25 cellular contexts compared by ENCODE assay signal in the genomic region with DNA sequence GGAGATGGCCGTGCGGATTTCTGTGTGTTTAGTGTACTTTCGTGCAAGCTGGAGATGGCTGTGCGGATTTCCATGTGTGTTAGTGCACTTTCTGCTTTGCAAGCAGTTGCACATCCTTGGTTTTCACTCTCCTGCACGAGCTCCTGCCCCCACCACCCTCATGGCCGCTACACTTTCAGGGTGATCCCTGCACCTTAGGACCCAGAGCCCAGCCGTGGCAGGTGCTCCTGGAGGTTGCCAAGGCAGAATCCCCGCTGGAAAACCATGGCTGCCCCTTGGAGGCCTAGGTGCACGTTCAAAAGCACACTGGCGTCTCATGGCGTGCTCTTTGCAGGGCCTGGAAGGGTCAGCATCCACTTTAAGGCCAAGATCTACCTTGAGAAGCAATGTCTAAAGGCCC.
DNase-seq lines count a peak whose midpoint lies in the region.
"Had no signal": no experiment of that assay in that cellular context is flagged by ENCODE, and none has a peak within 500 bp of the region (broad histone marks: within the 10 kb centered on the region; RNA-seq: fewer than 3 reads in every experiment).

No MANE protein-coding gene starts in this region.

- H3K27me3 Mint-ChIP-seq in activated CD4-positive, alpha-beta memory T cell treated with anti-CD3 and anti-CD28 coated beads, Interleukin-2, amount 10 ng/mL, durations not matched to agents 7 days and 5 days = no peaks in the 10 kb centered on the region
- no peaks in the 10 kb centered on the region for H3K27me3 Mint-ChIP-seq in activated CD4-positive, alpha-beta memory T cell treated with anti-CD3 and anti-CD28 coated beads for 36 hours
- H3K27me3 Mint-ChIP-seq: CD8-positive, alpha-beta memory T cell had no signal

- peak; percentile 9 for DNase-seq in activated CD4-positive, alpha-beta memory T cell treated with anti-CD3 and anti-CD28 coated beads, Interleukin-2, amount 10 ng/mL, durations not matched to agents 7 days and 5 days
- no peak for DNase-seq in activated CD4-positive, alpha-beta memory T cell treated with anti-CD3 and anti-CD28 coated beads for 36 hours
- DNase-seq in ecto neural progenitor cell (ENCODE audit: low spot score) (peak; percentile 44), posterior vena cava (ENCODE audit: low spot score) (peak; percentile 54), NCI-H1092 treated with DMSO at 0.1 percent for 48 hours (lab: John Stamatoyannopoulos, UW) (no peak), activated T-cell treated with anti-CD3 and anti-CD28 coated beads for 4 hours (no peak), GOT3 (lab: John Stamatoyannopoulos, UW) (no peak)
- DNase-seq: 8988T; ACHN; BE2C; CD8-positive, alpha-beta memory T cell; DMS 273 treated with DMSO at 0.1 percent for 48 hours; DMS79 treated with DMSO at 0.1 percent for 48 hours; Kasumi-1; NCI-H1105; NCI-H1436 treated with DMSO at 0.1 percent for 48 hours; NCI-H187 treated with DMSO at 0.1 percent for 48 hours; NCI-H2107; NCI-H446; NCI-H526; NCI-H82; PC-9; Right ventricle myocardium superior; RPMI8226 had no signal

- no peak overlapping the region for H3K27ac Mint-ChIP-seq in activated CD4-positive, alpha-beta memory T cell treated with anti-CD3 and anti-CD28 coated beads, Interleukin-2, amount 10 ng/mL, durations not matched to agents 7 days and 5 days
- no peak overlapping the region for H3K27ac Mint-ChIP-seq in activated CD4-positive, alpha-beta memory T cell treated with anti-CD3 and anti-CD28 coated beads for 36 hours
- H3K27ac Mint-ChIP-seq: CD14-positive monocyte had no signal

- peaks cover 2% of the 10 kb centered on the region for H3K36me3 Mint-ChIP-seq in activated CD4-positive, alpha-beta memory T cell treated with anti-CD3 and anti-CD28 coated beads, Interleukin-2, amount 10 ng/mL, durations not matched to agents 7 days and 5 days (ENCODE audit: low read depth)
- no peaks in the 10 kb centered on the region for H3K36me3 Mint-ChIP-seq in activated CD4-positive, alpha-beta memory T cell treated with anti-CD3 and anti-CD28 coated beads for 36 hours
- H3K36me3 Mint-ChIP-seq: CD14-positive monocyte; CD8-positive, alpha-beta memory T cell had no signal

- no peaks in the 10 kb centered on the region for H3K9me3 Mint-ChIP-seq in activated CD4-positive, alpha-beta memory T cell treated with anti-CD3 and anti-CD28 coated beads, Interleukin-2, amount 10 ng/mL, durations not matched to agents 7 days and 5 days
- no peaks in the 10 kb centered on the region for H3K9me3 Mint-ChIP-seq in activated CD4-positive, alpha-beta memory T cell treated with anti-CD3 and anti-CD28 coated beads for 36 hours
- H3K9me3 Mint-ChIP-seq: CD8-positive, alpha-beta memory T cell had no signal

- no peak overlapping the region for H3K4me3 Mint-ChIP-seq in activated CD4-positive, alpha-beta memory T cell treated with anti-CD3 and anti-CD28 coated beads, Interleukin-2, amount 10 ng/mL, durations not matched to agents 7 days and 5 days
- no peak overlapping the region for H3K4me3 Mint-ChIP-seq in activated CD4-positive, alpha-beta memory T cell treated with anti-CD3 and anti-CD28 coated beads for 36 hours
- H3K4me3 Mint-ChIP-seq: CD14-positive monocyte had no signal

- peaks cover 46% of the 10 kb centered on the region for H3K4me1 Mint-ChIP-seq in activated CD4-positive, alpha-beta memory T cell treated with anti-CD3 and anti-CD28 coated beads, Interleukin-2, amount 10 ng/mL, durations not matched to agents 7 days and 5 days
- peaks cover 26% of the 10 kb centered on the region for H3K4me1 Mint-ChIP-seq in activated CD4-positive, alpha-beta memory T cell treated with anti-CD3 and anti-CD28 coated beads for 36 hours (ENCODE audit: low read depth)

- POLR2A ChIA-PET in activated CD4-positive, alpha-beta memory T cell treated with anti-CD3 and anti-CD28 coated beads, Interleukin-2, amount 10 ng/mL, durations not matched to agents 7 days and 5 days (lab: Charles Lee) = interaction anchor here (4.1 kb wide), 1 partner anchor 18 kb away, joined by 62 read pairs; no protein-coding TSS in a partner anchor
- POLR2A ChIA-PET in activated CD4-positive, alpha-beta memory T cell treated with anti-CD3 and anti-CD28 coated beads for 36 hours (lab: Charles Lee) = no interaction called here

- intact Hi-C loops in activated CD4-positive, alpha-beta memory T cell treated with anti-CD3 and anti-CD28 coated beads for 36 hours (cut with micrococcal nuclease) = loop anchor here (10.0 kb wide), 1 partner anchor 367 kb away; no protein-coding TSS in a partner anchor
- intact Hi-C loops in posterior vena cava (cut with DNase I) = no loop called here

- CTCF ChIA-PET in activated CD4-positive, alpha-beta memory T cell treated with anti-CD3 and anti-CD28 coated beads, Interleukin-2, amount 10 ng/mL, durations not matched to agents 7 days and 5 days (lab: Charles Lee) = no interaction called here
- CTCF ChIA-PET in activated CD4-positive, alpha-beta memory T cell treated with anti-CD3 and anti-CD28 coated beads for 36 hours (lab: Charles Lee) = interaction anchor here (0.6 kb wide), 2 partner anchors 44 to 105 kb away, joined by 3 read pairs; no protein-coding TSS in a partner anchor

Comparison
In these comparisons a context has a peak if more than half of its experiments do, and no peak if none do; other contexts are left out.
1. DNase-seq: peak in activated CD4-positive, alpha-beta memory T cell treated with anti-CD3 and anti-CD28 coated beads, Interleukin-2, amount 10 ng/mL, durations not matched to agents 7 days and 5 days (single experiment), ecto neural progenitor cell (single experiment) and posterior vena cava (single experiment); none in activated CD4-positive, alpha-beta memory T cell treated with anti-CD3 and anti-CD28 coated beads for 36 hours (single experiment), NCI-H1092 treated with DMSO at 0.1 percent for 48 hours (single experiment), activated T-cell treated with anti-CD3 and anti-CD28 coated beads for 4 hours (single experiment) and GOT3 (single experiment).